In genomic region chr11:86577663-86578636, GRCh38 we compare ENCODE assay signal across 1 cellular context.
TF ChIP-seq lines count a peak whose summit lies in the region.

No MANE protein-coding gene starts in this region.

TF ChIP-seq in HEK293, 187 proteins besides CTCF, POLR2A, EP300 and RAD21 (continued from another document and continues in another):
- TF ChIP-seq, protein P1, sequence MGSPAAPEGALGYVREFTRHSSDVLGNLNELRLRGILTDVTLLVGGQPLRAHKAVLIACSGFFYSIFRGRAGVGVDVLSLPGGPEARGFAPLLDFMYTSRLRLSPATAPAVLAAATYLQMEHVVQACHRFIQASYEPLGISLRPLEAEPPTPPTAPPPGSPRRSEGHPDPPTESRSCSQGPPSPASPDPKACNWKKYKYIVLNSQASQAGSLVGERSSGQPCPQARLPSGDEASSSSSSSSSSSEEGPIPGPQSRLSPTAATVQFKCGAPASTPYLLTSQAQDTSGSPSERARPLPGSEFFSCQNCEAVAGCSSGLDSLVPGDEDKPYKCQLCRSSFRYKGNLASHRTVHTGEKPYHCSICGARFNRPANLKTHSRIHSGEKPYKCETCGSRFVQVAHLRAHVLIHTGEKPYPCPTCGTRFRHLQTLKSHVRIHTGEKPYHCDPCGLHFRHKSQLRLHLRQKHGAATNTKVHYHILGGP (tag by site-specific recombination; IDR thresholded peaks at IDR 0.05), result peak; percentile 86
- TF ChIP-seq ZNF639 (tag by site-specific recombination; IDR thresholded peaks at IDR 0.05) (peak; percentile 30; the same call in 1 of the 2 replicates), IKZF3 (tag by site-specific recombination; IDR thresholded peaks at IDR 0.05) (peak; percentile 46), ZNF366 (tag by site-specific recombination; conservative IDR thresholded peaks at IDR 0.05) (peak; percentile 81), ZNF146 (tag by site-specific recombination; IDR thresholded peaks at IDR 0.05) (peak; percentile 18; the same call in 1 of the 2 replicates), YY2 (tag by site-specific recombination; IDR thresholded peaks at IDR 0.05) (no peak), ZNF548 (tag by site-specific recombination; IDR thresholded peaks at IDR 0.05) (no peak), ZNF426 (tag by site-specific recombination; IDR thresholded peaks at IDR 0.05) (no peak), PRDM6 (tag by site-specific recombination; IDR thresholded peaks at IDR 0.05) (peak; percentile 97), ZNF629 (tag by site-specific recombination; IDR thresholded peaks at IDR 0.05) (peak; percentile 91), ZSCAN30 (tag by site-specific recombination; IDR thresholded peaks at IDR 0.05) (no peak), MEIS1 (CRISPR knock-in tag; IDR thresholded peaks at IDR 0.05; ENCODE audit: borderline replicate concordance) (no peak), GLI2 (tag by site-specific recombination; IDR thresholded peaks at IDR 0.05; ENCODE audit: borderline replicate concordance, low read depth) (peak; percentile 82), SCRT1 (tag by site-specific recombination; IDR thresholded peaks at IDR 0.05; ENCODE audit: borderline replicate concordance) (0 out of 2 replicates have a peak, but pooled peaks have one; percentile 34), ZNF248 (tag by site-specific recombination; IDR thresholded peaks at IDR 0.05) (no peak), ZNF48 (tag by site-specific recombination; IDR thresholded peaks at IDR 0.05) (no peak), ZNF571 (tag by site-specific recombination; IDR thresholded peaks at IDR 0.05) (no peak), HOXA7 (CRISPR knock-in tag; IDR thresholded peaks at IDR 0.05; ENCODE audit: borderline replicate concordance) (no peak), ZNF398 (tag by site-specific recombination; IDR thresholded peaks at IDR 0.05) (no peak), ZNF292 (tag by site-specific recombination; IDR thresholded peaks at IDR 0.05; ENCODE audit: borderline replicate concordance, low read depth) (no peak), ZNF19 (tag by site-specific recombination; IDR thresholded peaks at IDR 0.05; ENCODE audit: low read depth) (no peak), KLF10 (tag by site-specific recombination; IDR thresholded peaks at IDR 0.05) (peak; percentile 85), ZFP41 (tag by site-specific recombination; IDR thresholded peaks at IDR 0.05; ENCODE audit: borderline replicate concordance) (no peak), ZBTB8A (tag by site-specific recombination; IDR thresholded peaks at IDR 0.05) (no peak)
- TF ChIP-seq, protein P2, sequence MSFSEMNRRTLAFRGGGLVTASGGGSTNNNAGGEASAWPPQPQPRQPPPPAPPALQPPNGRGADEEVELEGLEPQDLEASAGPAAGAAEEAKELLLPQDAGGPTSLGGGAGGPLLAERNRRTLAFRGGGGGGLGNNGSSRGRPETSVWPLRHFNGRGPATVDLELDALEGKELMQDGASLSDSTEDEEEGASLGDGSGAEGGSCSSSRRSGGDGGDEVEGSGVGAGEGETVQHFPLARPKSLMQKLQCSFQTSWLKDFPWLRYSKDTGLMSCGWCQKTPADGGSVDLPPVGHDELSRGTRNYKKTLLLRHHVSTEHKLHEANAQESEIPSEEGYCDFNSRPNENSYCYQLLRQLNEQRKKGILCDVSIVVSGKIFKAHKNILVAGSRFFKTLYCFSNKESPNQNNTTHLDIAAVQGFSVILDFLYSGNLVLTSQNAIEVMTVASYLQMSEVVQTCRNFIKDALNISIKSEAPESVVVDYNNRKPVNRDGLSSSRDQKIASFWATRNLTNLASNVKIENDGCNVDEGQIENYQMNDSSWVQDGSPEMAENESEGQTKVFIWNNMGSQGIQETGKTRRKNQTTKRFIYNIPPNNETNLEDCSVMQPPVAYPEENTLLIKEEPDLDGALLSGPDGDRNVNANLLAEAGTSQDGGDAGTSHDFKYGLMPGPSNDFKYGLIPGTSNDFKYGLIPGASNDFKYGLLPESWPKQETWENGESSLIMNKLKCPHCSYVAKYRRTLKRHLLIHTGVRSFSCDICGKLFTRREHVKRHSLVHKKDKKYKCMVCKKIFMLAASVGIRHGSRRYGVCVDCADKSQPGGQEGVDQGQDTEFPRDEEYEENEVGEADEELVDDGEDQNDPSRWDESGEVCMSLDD (tag by site-specific recombination; IDR thresholded peaks at IDR 0.05), result no peak
- TF ChIP-seq, protein P3, sequence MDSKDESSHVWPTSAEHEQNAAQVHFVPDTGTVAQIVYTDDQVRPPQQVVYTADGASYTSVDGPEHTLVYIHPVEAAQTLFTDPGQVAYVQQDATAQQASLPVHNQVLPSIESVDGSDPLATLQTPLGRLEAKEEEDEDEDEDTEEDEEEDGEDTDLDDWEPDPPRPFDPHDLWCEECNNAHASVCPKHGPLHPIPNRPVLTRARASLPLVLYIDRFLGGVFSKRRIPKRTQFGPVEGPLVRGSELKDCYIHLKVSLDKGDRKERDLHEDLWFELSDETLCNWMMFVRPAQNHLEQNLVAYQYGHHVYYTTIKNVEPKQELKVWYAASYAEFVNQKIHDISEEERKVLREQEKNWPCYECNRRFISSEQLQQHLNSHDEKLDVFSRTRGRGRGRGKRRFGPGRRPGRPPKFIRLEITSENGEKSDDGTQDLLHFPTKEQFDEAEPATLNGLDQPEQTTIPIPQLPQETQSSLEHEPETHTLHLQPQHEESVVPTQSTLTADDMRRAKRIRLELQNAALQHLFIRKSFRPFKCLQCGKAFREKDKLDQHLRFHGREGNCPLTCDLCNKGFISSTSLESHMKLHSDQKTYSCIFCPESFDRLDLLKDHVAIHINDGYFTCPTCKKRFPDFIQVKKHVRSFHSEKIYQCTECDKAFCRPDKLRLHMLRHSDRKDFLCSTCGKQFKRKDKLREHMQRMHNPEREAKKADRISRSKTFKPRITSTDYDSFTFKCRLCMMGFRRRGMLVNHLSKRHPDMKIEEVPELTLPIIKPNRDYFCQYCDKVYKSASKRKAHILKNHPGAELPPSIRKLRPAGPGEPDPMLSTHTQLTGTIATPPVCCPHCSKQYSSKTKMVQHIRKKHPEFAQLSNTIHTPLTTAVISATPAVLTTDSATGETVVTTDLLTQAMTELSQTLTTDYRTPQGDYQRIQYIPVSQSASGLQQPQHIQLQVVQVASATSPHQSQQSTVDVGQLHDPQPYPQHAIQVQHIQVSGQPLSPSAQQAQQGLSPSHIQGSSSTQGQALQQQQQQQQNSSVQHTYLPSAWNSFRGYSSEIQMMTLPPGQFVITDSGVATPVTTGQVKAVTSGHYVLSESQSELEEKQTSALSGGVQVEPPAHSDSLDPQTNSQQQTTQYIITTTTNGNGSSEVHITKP (tag by site-specific recombination; IDR thresholded peaks at IDR 0.05), result peak; percentile 74; the same call in 1 of the 2 replicates
- TF ChIP-seq, protein P4, sequence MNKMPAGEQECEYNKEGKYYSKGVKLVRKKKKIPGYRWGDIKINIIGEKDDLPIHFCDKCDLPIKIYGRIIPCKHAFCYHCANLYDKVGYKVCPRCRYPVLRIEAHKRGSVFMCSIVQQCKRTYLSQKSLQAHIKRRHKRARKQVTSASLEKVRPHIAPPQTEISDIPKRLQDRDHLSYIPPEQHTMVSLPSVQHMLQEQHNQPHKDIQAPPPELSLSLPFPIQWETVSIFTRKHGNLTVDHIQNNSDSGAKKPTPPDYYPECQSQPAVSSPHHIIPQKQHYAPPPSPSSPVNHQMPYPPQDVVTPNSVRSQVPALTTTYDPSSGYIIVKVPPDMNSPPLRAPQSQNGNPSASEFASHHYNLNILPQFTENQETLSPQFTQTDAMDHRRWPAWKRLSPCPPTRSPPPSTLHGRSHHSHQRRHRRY (tag by site-specific recombination; IDR thresholded peaks at IDR 0.05), result no peak
- TF ChIP-seq, protein P5, sequence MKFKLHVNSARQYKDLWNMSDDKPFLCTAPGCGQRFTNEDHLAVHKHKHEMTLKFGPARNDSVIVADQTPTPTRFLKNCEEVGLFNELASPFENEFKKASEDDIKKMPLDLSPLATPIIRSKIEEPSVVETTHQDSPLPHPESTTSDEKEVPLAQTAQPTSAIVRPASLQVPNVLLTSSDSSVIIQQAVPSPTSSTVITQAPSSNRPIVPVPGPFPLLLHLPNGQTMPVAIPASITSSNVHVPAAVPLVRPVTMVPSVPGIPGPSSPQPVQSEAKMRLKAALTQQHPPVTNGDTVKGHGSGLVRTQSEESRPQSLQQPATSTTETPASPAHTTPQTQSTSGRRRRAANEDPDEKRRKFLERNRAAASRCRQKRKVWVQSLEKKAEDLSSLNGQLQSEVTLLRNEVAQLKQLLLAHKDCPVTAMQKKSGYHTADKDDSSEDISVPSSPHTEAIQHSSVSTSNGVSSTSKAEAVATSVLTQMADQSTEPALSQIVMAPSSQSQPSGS (tag by site-specific recombination; IDR thresholded peaks at IDR 0.05; ENCODE audit: low read depth), result peak; percentile 95
- TF ChIP-seq, protein P6, sequence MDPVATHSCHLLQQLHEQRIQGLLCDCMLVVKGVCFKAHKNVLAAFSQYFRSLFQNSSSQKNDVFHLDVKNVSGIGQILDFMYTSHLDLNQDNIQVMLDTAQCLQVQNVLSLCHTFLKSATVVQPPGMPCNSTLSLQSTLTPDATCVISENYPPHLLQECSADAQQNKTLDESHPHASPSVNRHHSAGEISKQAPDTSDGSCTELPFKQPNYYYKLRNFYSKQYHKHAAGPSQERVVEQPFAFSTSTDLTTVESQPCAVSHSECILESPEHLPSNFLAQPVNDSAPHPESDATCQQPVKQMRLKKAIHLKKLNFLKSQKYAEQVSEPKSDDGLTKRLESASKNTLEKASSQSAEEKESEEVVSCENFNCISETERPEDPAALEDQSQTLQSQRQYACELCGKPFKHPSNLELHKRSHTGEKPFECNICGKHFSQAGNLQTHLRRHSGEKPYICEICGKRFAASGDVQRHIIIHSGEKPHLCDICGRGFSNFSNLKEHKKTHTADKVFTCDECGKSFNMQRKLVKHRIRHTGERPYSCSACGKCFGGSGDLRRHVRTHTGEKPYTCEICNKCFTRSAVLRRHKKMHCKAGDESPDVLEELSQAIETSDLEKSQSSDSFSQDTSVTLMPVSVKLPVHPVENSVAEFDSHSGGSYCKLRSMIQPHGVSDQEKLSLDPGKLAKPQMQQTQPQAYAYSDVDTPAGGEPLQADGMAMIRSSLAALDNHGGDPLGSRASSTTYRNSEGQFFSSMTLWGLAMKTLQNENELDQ (tag by site-specific recombination; IDR thresholded peaks at IDR 0.05; ENCODE audit: low read depth), result no peak
- TF ChIP-seq, protein P7, sequence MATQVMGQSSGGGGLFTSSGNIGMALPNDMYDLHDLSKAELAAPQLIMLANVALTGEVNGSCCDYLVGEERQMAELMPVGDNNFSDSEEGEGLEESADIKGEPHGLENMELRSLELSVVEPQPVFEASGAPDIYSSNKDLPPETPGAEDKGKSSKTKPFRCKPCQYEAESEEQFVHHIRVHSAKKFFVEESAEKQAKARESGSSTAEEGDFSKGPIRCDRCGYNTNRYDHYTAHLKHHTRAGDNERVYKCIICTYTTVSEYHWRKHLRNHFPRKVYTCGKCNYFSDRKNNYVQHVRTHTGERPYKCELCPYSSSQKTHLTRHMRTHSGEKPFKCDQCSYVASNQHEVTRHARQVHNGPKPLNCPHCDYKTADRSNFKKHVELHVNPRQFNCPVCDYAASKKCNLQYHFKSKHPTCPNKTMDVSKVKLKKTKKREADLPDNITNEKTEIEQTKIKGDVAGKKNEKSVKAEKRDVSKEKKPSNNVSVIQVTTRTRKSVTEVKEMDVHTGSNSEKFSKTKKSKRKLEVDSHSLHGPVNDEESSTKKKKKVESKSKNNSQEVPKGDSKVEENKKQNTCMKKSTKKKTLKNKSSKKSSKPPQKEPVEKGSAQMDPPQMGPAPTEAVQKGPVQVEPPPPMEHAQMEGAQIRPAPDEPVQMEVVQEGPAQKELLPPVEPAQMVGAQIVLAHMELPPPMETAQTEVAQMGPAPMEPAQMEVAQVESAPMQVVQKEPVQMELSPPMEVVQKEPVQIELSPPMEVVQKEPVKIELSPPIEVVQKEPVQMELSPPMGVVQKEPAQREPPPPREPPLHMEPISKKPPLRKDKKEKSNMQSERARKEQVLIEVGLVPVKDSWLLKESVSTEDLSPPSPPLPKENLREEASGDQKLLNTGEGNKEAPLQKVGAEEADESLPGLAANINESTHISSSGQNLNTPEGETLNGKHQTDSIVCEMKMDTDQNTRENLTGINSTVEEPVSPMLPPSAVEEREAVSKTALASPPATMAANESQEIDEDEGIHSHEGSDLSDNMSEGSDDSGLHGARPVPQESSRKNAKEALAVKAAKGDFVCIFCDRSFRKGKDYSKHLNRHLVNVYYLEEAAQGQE (tag by site-specific recombination; IDR thresholded peaks at IDR 0.05), result no peak
- TF ChIP-seq, protein P8, sequence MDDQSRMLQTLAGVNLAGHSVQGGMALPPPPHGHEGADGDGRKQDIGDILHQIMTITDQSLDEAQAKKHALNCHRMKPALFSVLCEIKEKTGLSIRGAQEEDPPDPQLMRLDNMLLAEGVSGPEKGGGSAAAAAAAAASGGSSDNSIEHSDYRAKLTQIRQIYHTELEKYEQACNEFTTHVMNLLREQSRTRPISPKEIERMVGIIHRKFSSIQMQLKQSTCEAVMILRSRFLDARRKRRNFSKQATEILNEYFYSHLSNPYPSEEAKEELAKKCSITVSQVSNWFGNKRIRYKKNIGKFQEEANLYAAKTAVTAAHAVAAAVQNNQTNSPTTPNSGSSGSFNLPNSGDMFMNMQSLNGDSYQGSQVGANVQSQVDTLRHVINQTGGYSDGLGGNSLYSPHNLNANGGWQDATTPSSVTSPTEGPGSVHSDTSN (CRISPR knock-in tag; IDR thresholded peaks at IDR 0.05), result no peak
